23 cellular contexts compared by ENCODE assay signal in the genomic region with DNA sequence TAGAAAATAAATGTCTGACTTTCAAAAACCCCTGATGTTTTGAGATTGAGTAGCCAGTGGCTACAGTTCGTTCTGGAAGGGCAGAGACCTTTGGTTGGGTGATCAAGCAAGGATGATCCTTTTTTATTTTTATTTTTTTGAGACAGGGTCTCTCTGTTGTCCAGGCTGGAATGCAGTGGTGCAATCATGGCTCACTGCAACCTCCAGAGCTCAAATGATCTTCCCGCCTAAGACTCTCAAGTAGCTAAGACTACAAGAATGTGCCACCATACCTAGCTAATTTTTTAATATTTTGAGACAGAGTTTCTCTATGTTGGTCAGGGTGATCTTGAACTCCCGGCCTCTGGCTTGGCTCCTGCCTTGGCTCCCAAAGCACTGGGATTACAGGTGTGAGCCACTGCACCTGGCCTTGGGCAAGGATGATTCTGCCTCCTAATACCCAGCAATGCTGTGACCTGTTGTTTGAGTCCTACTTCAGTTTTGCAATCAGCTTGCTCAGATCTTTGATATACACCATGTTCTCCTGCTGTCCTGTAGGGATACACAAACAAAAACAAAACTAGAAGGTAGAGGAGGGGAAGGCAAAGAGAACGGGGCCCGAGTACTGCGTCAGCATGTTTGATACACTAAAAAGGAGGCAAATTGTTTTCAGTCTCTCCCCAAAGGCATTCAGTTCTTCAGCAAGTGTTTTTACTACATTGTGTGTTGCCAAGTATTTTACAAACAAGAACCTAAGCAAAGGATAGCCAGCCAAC. TPM values are rescaled to one million over a fixed set of nuclear protein-coding genes. Genes with fewer than 3 reads are reported as not detected.
DNase-seq lines count a peak whose midpoint lies in the region; ATAC-seq and TF ChIP-seq lines count a peak whose summit lies in the region.
"Had no signal": no experiment of that assay in that cellular context is flagged by ENCODE, and none has a peak within 500 bp of the region (broad histone marks: within the 10 kb centered on the region; RNA-seq: fewer than 3 reads in every experiment).

No MANE protein-coding gene starts in this region.

- no peak overlapping the region for H2BK20ac ChIP-seq in H9 (ENCODE audit: low read depth, low read length, poor library complexity, severe bottlenecking)

- no peaks in the 10 kb centered on the region for H4K20me1 ChIP-seq in H9 (ENCODE audit: control insufficient read depth, insufficient read depth, insufficient read length)

- H2AFZ ChIP-seq in H9 (ENCODE audit: low read length), result no peak overlapping the region
- H2AFZ ChIP-seq: GM23248 had no signal

- no peak overlapping the region for H2AK5ac ChIP-seq in H9 (ENCODE audit: insufficient read length, low read length)

- H4K91ac ChIP-seq in H9 (ENCODE audit: insufficient read length, low read depth, low read length), result no peak overlapping the region

- WGBS in H9 (ENCODE audit: extremely low coverage, insufficient read length, low lambda C conversion rate), result no CpG with 5 or more reads among the region's 6 CpGs

- no peak overlapping the region for H3K4me3 Mint-ChIP-seq in H9
- H3K4me3 Mint-ChIP-seq: CD4-positive, alpha-beta memory T cell had no signal

- no peak overlapping the region for H3K9ac ChIP-seq in H9 (ENCODE audit: extremely low read depth, insufficient read length, low read length)
- H3K9ac ChIP-seq: GM23248, KMS-11 had no signal

- intact Hi-C loops in dorsolateral prefrontal cortex (cut with DNase I), result loop anchor here in 1 of 2 donors (10.0 kb wide), 1 partner anchor 105 kb away; the partner anchor contains the start of gene KIF5C

- no peak overlapping the region for H2BK12ac ChIP-seq in H9 (ENCODE audit: insufficient read length, low read depth, low read length)

- H3K27me3 ChIP-seq in H9 (ENCODE audit: insufficient read depth, low read length), result no peaks in the 10 kb centered on the region
- H3K27me3 ChIP-seq in dorsolateral prefrontal cortex, result no peaks in the 10 kb centered on the region
- H3K27me3 ChIP-seq in neutrophil, result no peaks in the 10 kb centered on the region
- H3K27me3 ChIP-seq: Peyer's patch had no signal

- H3K14ac ChIP-seq in H9 (ENCODE audit: insufficient read depth, low read length), result no peak overlapping the region

- no peaks in the 10 kb centered on the region for H3K27me3 Mint-ChIP-seq in H9 (ENCODE audit: low read depth)
- H3K27me3 Mint-ChIP-seq: CD4-positive, alpha-beta memory T cell had no signal

- H3K4me1 ChIP-seq in H9 (ENCODE audit: insufficient read depth, low read length) (peaks cover 7% of the 10 kb centered on the region), neutrophil (ENCODE audit: control insufficient read depth in 1 of 2, insufficient read depth in 1 of 2, low read depth in 1 of 2, low read length in 1 of 2) (peaks cover 38 to 48% of the 10 kb centered on the region in 2 experiments)
- H3K4me1 ChIP-seq: Caco-2, Peyer's patch, SJSA1 had no signal

- no peak overlapping the region for H4K8ac ChIP-seq in H9 (replicated peaks; ENCODE audit: insufficient read length, low read depth, low read length)

- H3K23me2 ChIP-seq in H9 (ENCODE audit: insufficient read length, low read depth, low read length, poor library complexity, severe bottlenecking), result no peaks in the 10 kb centered on the region

- ATAC-seq in GM18519 (IDR thresholded peaks at IDR 0.05; ENCODE audit: low FRiP score, unreplicated experiment), result no peak
- ATAC-seq in GM21360 (IDR thresholded peaks at IDR 0.05; ENCODE audit: unreplicated experiment), result no peak
- ATAC-seq: HCT116 had no signal

- no peak overlapping the region for H4K5ac ChIP-seq in H9 (ENCODE audit: insufficient read length, low read depth, low read length)

- no peaks in the 10 kb centered on the region for H3K79me2 ChIP-seq in H9 (ENCODE audit: insufficient read depth, low read length)

- peak overlapping the region in 2 of 3 experiments; percentile 1 to 21; a peak in 3 of 7 replicates for H3K27ac Mint-ChIP-seq in H9

- no peak overlapping the region for H3K56ac ChIP-seq in H9 (ENCODE audit: insufficient read length, low read depth, low read length)

- no peak overlapping the region for H2BK5ac ChIP-seq in H9 (ENCODE audit: insufficient read length, low read length)

- no peak overlapping the region for H3K4me3 ChIP-seq in dorsolateral prefrontal cortex
- H3K4me3 ChIP-seq in neutrophil (ENCODE audit: low read depth in 1 of 2, low read length in 1 of 2), result no peak overlapping the region
- H3K4me3 ChIP-seq: GM23248, Peyer's patch, SJSA1 had no signal

- no peaks in the 10 kb centered on the region for H3K9me3 ChIP-seq in H9 (ENCODE audit: control insufficient read depth, low read depth, low read length)
- H3K9me3 ChIP-seq in neutrophil, result no peaks in the 10 kb centered on the region
- H3K9me3 ChIP-seq: Caco-2, Peyer's patch, SJSA1 had no signal

- peaks cover 27 to 28% of the 10 kb centered on the region in 2 experiments for H3K4me1 Mint-ChIP-seq in H9
- H3K4me1 Mint-ChIP-seq: CD4-positive, alpha-beta memory T cell had no signal

- no peak overlapping the region for H2BK120ac ChIP-seq in H9 (ENCODE audit: low read depth, low read length, poor library complexity, severe bottlenecking)

- TF ChIP-seq CTCF in H9 (conservative IDR thresholded peaks at IDR 0.05) (no peak), dorsolateral prefrontal cortex (IDR thresholded peaks at IDR 0.05 in 54 of 56, conservative IDR thresholded peaks at IDR 0.05 in 2 of 56; ENCODE audit: low read depth in 1 of 56, partially characterized antibody in 56 of 56) (no peak), neutrophil (IDR thresholded peaks at IDR 0.05) (no peak)

- no peaks in the 10 kb centered on the region for H3K9me3 Mint-ChIP-seq in H9
- H3K9me3 Mint-ChIP-seq: CD4-positive, alpha-beta memory T cell had no signal

- no peak overlapping the region for H3K18ac ChIP-seq in H9 (ENCODE audit: insufficient read length, low read depth, low read length)

- H3K4me2 ChIP-seq in H9 (ENCODE audit: insufficient read depth, insufficient read length, low read length), result no peak overlapping the region
- H3K4me2 ChIP-seq: KMS-11 had no signal

- no peak overlapping the region for H3T11ph ChIP-seq in H9 (ENCODE audit: low read length)

- no peak overlapping the region for H3K27ac ChIP-seq in H9 (ENCODE audit: insufficient read length, low read depth, low read length)
- peak overlapping the region in 49 of 59 donors; percentile 3 to 88 (median 55) for H3K27ac ChIP-seq in dorsolateral prefrontal cortex
- H3K27ac ChIP-seq in neutrophil, result peak overlapping the region; percentile 37
- H3K27ac ChIP-seq: GM23248, HL-60, KMS-11, Peyer's patch, SJSA1 had no signal

- no peak overlapping the region for H2BK15ac ChIP-seq in H9 (ENCODE audit: low read depth, low read length)

- DNase-seq in G401 (ENCODE audit: low spot score), result peak; percentile 23
- no peak for DNase-seq in H9
- DNase-seq in dorsolateral prefrontal cortex, result no peak
- DNase-seq in activated effector memory CD4-positive, alpha-beta T cell treated with Interleukin-2 at 50 U/mL for 16 hours, result no peak
- DNase-seq: Caco-2; CD4-positive, alpha-beta memory T cell; DMS 273 treated with DMSO at 0.1 percent for 48 hours; DND-41; IMR-90; NCI-H1092 treated with DMSO at 0.1 percent for 48 hours; NCI-H2029; NCI-H524 treated with DMSO at 0.1 percent for 48 hours; NCI-H82; Peyer's patch had no signal

- H3K79me1 ChIP-seq in H9 (ENCODE audit: insufficient read depth, low read depth, low read length, poor library complexity, severe bottlenecking), result no peaks in the 10 kb centered on the region

- H3K36me3 Mint-ChIP-seq in H9 (ENCODE audit: insufficient read depth in 1 of 3, low read depth in 3 of 3), result peaks cover 36 to 68% (median 57%) of the 10 kb centered on the region in 3 experiments

- in situ Hi-C loops in G401 (cut with HindIII; ENCODE audit: low sequenced_read_pairs), result no loop called here

- H3K23ac ChIP-seq in H9 (ENCODE audit: insufficient read length, low read depth, low read length), result no peak overlapping the region

- no peak overlapping the region for H3K4ac ChIP-seq in H9 (ENCODE audit: low read depth, low read length)

- H3K36me3 ChIP-seq in neutrophil, result no peaks in the 10 kb centered on the region
- H3K36me3 ChIP-seq: Peyer's patch, SJSA1 had no signal

RNA-seq across cellular contexts. Expression of gene LYPD6B, which starts 59.2 kb away (rescaled TPM):
- total RNA-seq in G401 (2014; rRNA removed; shearing (Covaris generic)), result 21.3 and 28.7 TPM in 2 replicates
- 1.0 and 2.0 TPM in 2 replicates for total RNA-seq in H9 (2021)
- 1 to 10 TPM in 118 of 120 experiments, under 1 TPM in 2; 0.46 to 6.9 (median 2.8) TPM for total RNA-seq in dorsolateral prefrontal cortex
- total RNA-seq: CD4-positive, alpha-beta memory T cell; IMR-90; OCI-LY7 had no signal
